Comparison of ENCODE assay signal across 7 cellular contexts in genomic region chr19:49801966-49802661, GRCh38.
DNase-seq lines count a peak whose midpoint lies in the region; ATAC-seq lines count a peak whose summit lies in the region.

No MANE protein-coding gene starts in this region.

- DNase-seq in NCI-H1105 treated with DMSO at 0.1 percent for 48 hours (lab: John Stamatoyannopoulos, UW) = peak; percentile 77
- peak; percentile 38 to 94 (median 83) for DNase-seq in amygdala (lab: John Stamatoyannopoulos, UW)
- peak; percentile 98 for DNase-seq in hepatic stellate cell (ENCODE audit: low spot score)
- DNase-seq in retina = peak; percentile 88
- no peak for DNase-seq in cortex of kidney (lab: John Stamatoyannopoulos, UW)

- ATAC-seq in HG02981 (IDR thresholded peaks at IDR 0.05; ENCODE audit: unreplicated experiment) (no peak), HG03460 (IDR thresholded peaks at IDR 0.05; ENCODE audit: unreplicated experiment) (no peak)
